9 cellular contexts compared by ENCODE assay signal in genomic region chr19:3048190-3048533, GRCh38. TPM values are rescaled to one million over a fixed set of nuclear protein-coding genes. Genes with fewer than 3 reads are reported as not detected.
DNase-seq lines count a peak whose midpoint lies in the region; ATAC-seq and TF ChIP-seq lines count a peak whose summit lies in the region.
"Had no signal": no experiment of that assay in that cellular context is flagged by ENCODE, and none has a peak within 500 bp of the region (broad histone marks: within the 10 kb centered on the region; RNA-seq: fewer than 3 reads in every experiment).

No MANE protein-coding gene starts in this region.

- H3K9ac ChIP-seq in HUES64 (ENCODE audit: low read depth, low read length), result no peak overlapping the region

- peak overlapping the region; percentile 65 for H3K4me3 Mint-ChIP-seq in activated CD8-positive, alpha-beta T cell treated with anti-CD3 and anti-CD28 coated beads for 36 hours
- H3K4me3 Mint-ChIP-seq in activated CD8-positive, alpha-beta T cell treated with anti-CD3 and anti-CD28 coated beads, Interleukin-2, amount 10 ng/mL, durations not matched to agents 7 days and 5 days, result no peak overlapping the region
- no peak overlapping the region for H3K4me3 Mint-ChIP-seq in stimulated activated memory B cell treated with anti-CD40 and anti-IgM and Interleukin-4, amounts not matched to agents 10 μg/mL and 1 μg/mL and 100 μg/mL, for 72 hours

- peaks cover 21% of the 10 kb centered on the region for H3K27me3 ChIP-seq in HUES64 (ENCODE audit: insufficient read depth, low read length)
- H3K27me3 ChIP-seq in esophagus squamous epithelium, result no peaks in the 10 kb centered on the region

- H3K36me3 ChIP-seq in HUES64 (ENCODE audit: insufficient read depth, low read length) (no peaks in the 10 kb centered on the region), esophagus squamous epithelium (peaks cover 0 to 8% (median under 1%) of the 10 kb centered on the region in 3 donors)

- peak overlapping the region; percentile 47; the same call in 1 of the 2 replicates for H3K4me3 ChIP-seq in HUES64 (ENCODE audit: low read length)
- peak overlapping the region in 2 of 4 donors; percentile 43 to 70 for H3K4me3 ChIP-seq in esophagus squamous epithelium

- 83% methylated on average over 5 of the region's 5 CpGs for WGBS in HUES64
- 62 to 79% methylated on average over 5 of the region's 5 CpGs for WGBS in esophagus squamous epithelium, 2 donors

- no peaks in the 10 kb centered on the region for H3K9me3 Mint-ChIP-seq in activated CD8-positive, alpha-beta T cell treated with anti-CD3 and anti-CD28 coated beads for 36 hours
- H3K9me3 Mint-ChIP-seq in activated CD8-positive, alpha-beta T cell treated with anti-CD3 and anti-CD28 coated beads, Interleukin-2, amount 10 ng/mL, durations not matched to agents 7 days and 5 days (ENCODE audit: insufficient read depth), result no peaks in the 10 kb centered on the region
- no peaks in the 10 kb centered on the region for H3K9me3 Mint-ChIP-seq in stimulated activated memory B cell treated with anti-CD40 and anti-IgM and Interleukin-4, amounts not matched to agents 10 μg/mL and 1 μg/mL and 100 μg/mL, for 72 hours

- H3K27ac Mint-ChIP-seq in activated CD8-positive, alpha-beta T cell treated with anti-CD3 and anti-CD28 coated beads for 36 hours, result no peak overlapping the region
- H3K27ac Mint-ChIP-seq in activated CD8-positive, alpha-beta T cell treated with anti-CD3 and anti-CD28 coated beads, Interleukin-2, amount 10 ng/mL, durations not matched to agents 7 days and 5 days, result no peak overlapping the region
- H3K27ac Mint-ChIP-seq in stimulated activated memory B cell treated with anti-CD40 and anti-IgM and Interleukin-4, amounts not matched to agents 10 μg/mL and 1 μg/mL and 100 μg/mL, for 72 hours, result peak overlapping the region; percentile 67

- peaks cover 1% of the 10 kb centered on the region for H3K36me3 Mint-ChIP-seq in activated CD8-positive, alpha-beta T cell treated with anti-CD3 and anti-CD28 coated beads for 36 hours (ENCODE audit: low read depth)
- peaks cover 6% of the 10 kb centered on the region for H3K36me3 Mint-ChIP-seq in activated CD8-positive, alpha-beta T cell treated with anti-CD3 and anti-CD28 coated beads, Interleukin-2, amount 10 ng/mL, durations not matched to agents 7 days and 5 days (ENCODE audit: low read depth)
- H3K36me3 Mint-ChIP-seq in stimulated activated memory B cell treated with anti-CD40 and anti-IgM and Interleukin-4, amounts not matched to agents 10 μg/mL and 1 μg/mL and 100 μg/mL, for 72 hours, result peaks cover 4% of the 10 kb centered on the region

- H3K4me1 ChIP-seq in HUES64 (ENCODE audit: insufficient read depth, low read length), result peaks cover 5% of the 10 kb centered on the region; the same call in 1 of the 2 replicates
- H3K4me1 ChIP-seq in esophagus squamous epithelium, result peaks cover 15 to 45% (median 28%) of the 10 kb centered on the region in 3 donors

- ATAC-seq in activated CD8-positive, alpha-beta T cell treated with anti-CD3 and anti-CD28 coated beads for 36 hours, result no peak
- no peak for ATAC-seq in activated CD8-positive, alpha-beta T cell treated with anti-CD3 and anti-CD28 coated beads, Interleukin-2, amount 10 ng/mL, durations not matched to agents 7 days and 5 days
- no peak for ATAC-seq in stimulated activated memory B cell treated with anti-CD40 and anti-IgM and Interleukin-4, amounts not matched to agents 10 μg/mL and 1 μg/mL and 100 μg/mL, for 72 hours
- ATAC-seq in HG03039 (IDR thresholded peaks at IDR 0.05; ENCODE audit: unreplicated experiment), result no peak

- no peak for DNase-seq in activated CD8-positive, alpha-beta T cell treated with anti-CD3 and anti-CD28 coated beads for 36 hours
- DNase-seq in activated CD8-positive, alpha-beta T cell treated with anti-CD3 and anti-CD28 coated beads, Interleukin-2, amount 10 ng/mL, durations not matched to agents 7 days and 5 days, result no peak
- DNase-seq in esophagus squamous epithelium (lab: John Stamatoyannopoulos, UW) (no peak), NCI-H345 (lab: John Stamatoyannopoulos, UW) (no peak), SKM-1 (lab: John Stamatoyannopoulos, UW; ENCODE audit: unreplicated experiment) (no peak)

- TF ChIP-seq POLR2A in esophagus squamous epithelium (IDR thresholded peaks at IDR 0.05), result no peak

- H3K27me3 Mint-ChIP-seq in activated CD8-positive, alpha-beta T cell treated with anti-CD3 and anti-CD28 coated beads for 36 hours, result no peaks in the 10 kb centered on the region
- peaks cover 10% of the 10 kb centered on the region for H3K27me3 Mint-ChIP-seq in activated CD8-positive, alpha-beta T cell treated with anti-CD3 and anti-CD28 coated beads, Interleukin-2, amount 10 ng/mL, durations not matched to agents 7 days and 5 days (ENCODE audit: low read depth)
- no peaks in the 10 kb centered on the region for H3K27me3 Mint-ChIP-seq in stimulated activated memory B cell treated with anti-CD40 and anti-IgM and Interleukin-4, amounts not matched to agents 10 μg/mL and 1 μg/mL and 100 μg/mL, for 72 hours

- peaks cover 11% of the 10 kb centered on the region for H3K4me1 Mint-ChIP-seq in activated CD8-positive, alpha-beta T cell treated with anti-CD3 and anti-CD28 coated beads for 36 hours (ENCODE audit: low read depth)
- H3K4me1 Mint-ChIP-seq in activated CD8-positive, alpha-beta T cell treated with anti-CD3 and anti-CD28 coated beads, Interleukin-2, amount 10 ng/mL, durations not matched to agents 7 days and 5 days (ENCODE audit: low read depth), result peaks cover 6% of the 10 kb centered on the region
- H3K4me1 Mint-ChIP-seq in stimulated activated memory B cell treated with anti-CD40 and anti-IgM and Interleukin-4, amounts not matched to agents 10 μg/mL and 1 μg/mL and 100 μg/mL, for 72 hours, result peaks cover 16% of the 10 kb centered on the region

- CTCF ChIA-PET in activated CD8-positive, alpha-beta T cell treated with anti-CD3 and anti-CD28 coated beads for 36 hours (lab: Charles Lee), result no interaction called here
- CTCF ChIA-PET in activated CD8-positive, alpha-beta T cell treated with anti-CD3 and anti-CD28 coated beads, Interleukin-2, amount 10 ng/mL, durations not matched to agents 7 days and 5 days (lab: Charles Lee), result no interaction called here

- intact Hi-C loops in activated CD8-positive, alpha-beta T cell treated with anti-CD3 and anti-CD28 coated beads for 36 hours (cut with micrococcal nuclease), result no loop called here
- intact Hi-C loops in esophagus squamous epithelium (cut with DNase I), result no loop called here

- TF ChIP-seq CTCF in activated CD8-positive, alpha-beta T cell treated with anti-CD3 and anti-CD28 coated beads for 36 hours (IDR thresholded peaks at IDR 0.05), result no peak
- no peak for TF ChIP-seq CTCF in esophagus squamous epithelium (IDR thresholded peaks at IDR 0.05)

- no peaks in the 10 kb centered on the region for H3K9me3 ChIP-seq in HUES64 (ENCODE audit: insufficient read depth, low read depth, low read length)
- no peaks in the 10 kb centered on the region for H3K9me3 ChIP-seq in esophagus squamous epithelium
- H3K9me3 ChIP-seq: heart left ventricle had no signal

- POLR2A ChIA-PET in activated CD8-positive, alpha-beta T cell treated with anti-CD3 and anti-CD28 coated beads for 36 hours (lab: Charles Lee), result no interaction called here
- POLR2A ChIA-PET in activated CD8-positive, alpha-beta T cell treated with anti-CD3 and anti-CD28 coated beads, Interleukin-2, amount 10 ng/mL, durations not matched to agents 7 days and 5 days (lab: Charles Lee), result no interaction called here

- H3K27ac ChIP-seq in HUES64 (ENCODE audit: low read depth, low read length) (no peak overlapping the region), esophagus squamous epithelium (peak overlapping the region; percentile 75 to 92 (median 88))

RNA-seq across cellular contexts. Expression of gene TLE5, which starts 14.1 kb away (rescaled TPM):
- 100 to 1,000 TPM; 283 to 296 TPM for total RNA-seq in activated CD8-positive, alpha-beta T cell treated with anti-CD3 and anti-CD28 coated beads for 36 hours
- total RNA-seq in activated CD8-positive, alpha-beta T cell treated with anti-CD3 and anti-CD28 coated beads, Interleukin-2, amount 10 ng/mL, durations not matched to agents 7 days and 5 days, result 100 to 1,000 TPM; 635 to 655 TPM
- polyA plus RNA-seq in HUES64 (2013, experiment 1 of 2), result 95.1 TPM
- 123 TPM for polyA plus RNA-seq in HUES64 (2013, experiment 2 of 2)
- 100 to 1,000 TPM; 141 to 433 (median 298) TPM for total RNA-seq in esophagus squamous epithelium

RNA-seq across cellular contexts. Expression of gene TLE2, which starts 19.1 kb away (rescaled TPM):
- 1 to 10 TPM; 2.8 to 3.0 TPM for total RNA-seq in activated CD8-positive, alpha-beta T cell treated with anti-CD3 and anti-CD28 coated beads for 36 hours
- total RNA-seq in activated CD8-positive, alpha-beta T cell treated with anti-CD3 and anti-CD28 coated beads, Interleukin-2, amount 10 ng/mL, durations not matched to agents 7 days and 5 days, result under 1 TPM; 0.24 to 0.57 TPM
- 1.8 TPM for polyA plus RNA-seq in HUES64 (2013, experiment 1 of 2)
- 2.2 TPM for polyA plus RNA-seq in HUES64 (2013, experiment 2 of 2)
- total RNA-seq in esophagus squamous epithelium, result 10 to 100 TPM in 1 of 4 donors, 1 to 10 TPM in 3; 5.4 to 22.7 (median 7.6) TPM

RNA-seq across cellular contexts. Expression of gene GNA11, which starts 46.0 kb away (rescaled TPM):
- total RNA-seq in activated CD8-positive, alpha-beta T cell treated with anti-CD3 and anti-CD28 coated beads for 36 hours, result 1 to 10 TPM; 5.2 to 5.4 TPM
- under 1 TPM; 0.08 to 0.71 TPM for total RNA-seq in activated CD8-positive, alpha-beta T cell treated with anti-CD3 and anti-CD28 coated beads, Interleukin-2, amount 10 ng/mL, durations not matched to agents 7 days and 5 days
- 12.7 TPM for polyA plus RNA-seq in HUES64 (2013, experiment 1 of 2)
- 12.2 TPM for polyA plus RNA-seq in HUES64 (2013, experiment 2 of 2)
- 10 to 100 TPM; 21.2 to 39.7 (median 34.0) TPM for total RNA-seq in esophagus squamous epithelium
